Comparison of ENCODE assay signal across 1 cellular context in genomic region chr12:81809829-81810595, GRCh38.
TF ChIP-seq lines count a peak whose summit lies in the region.

No MANE protein-coding gene starts in this region.

TF ChIP-seq in GM23338, 12 proteins besides CTCF, POLR2A, EP300 and RAD21 (continued from another document):
- TF ChIP-seq REST (IDR thresholded peaks at IDR 0.05; ENCODE audit: unreplicated experiment) (no peak), ETS1 (IDR thresholded peaks at IDR 0.05) (no peak)
TF ChIP-seq in GM23338: peak in this region for 0.
